8 cellular contexts compared by ENCODE assay signal in the genomic region with DNA sequence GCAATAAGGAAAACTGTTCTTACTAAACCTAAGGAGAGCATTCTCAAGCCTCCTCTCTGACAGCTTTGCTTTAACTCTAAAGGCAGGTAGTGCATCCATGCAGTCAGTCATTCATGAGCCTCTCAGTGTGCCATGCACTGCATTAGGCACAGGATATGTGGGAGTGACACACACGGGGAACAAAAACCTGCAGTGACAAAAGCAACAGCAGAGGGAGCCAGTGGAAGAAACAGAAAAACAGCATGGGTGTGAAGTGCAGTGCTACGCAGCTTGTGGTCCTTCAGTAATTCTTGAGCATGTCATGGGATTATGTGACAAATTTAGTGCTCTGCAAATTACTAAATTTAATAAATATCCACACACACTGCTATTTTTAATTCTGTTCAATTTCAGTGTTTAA.
DNase-seq lines count a peak whose midpoint lies in the region; ATAC-seq and TF ChIP-seq lines count a peak whose summit lies in the region.

No MANE protein-coding gene starts in this region.

- CTCF ChIA-PET in Calu3 (lab: Charles Lee) = interaction anchor here (1.4 to 2.1 kb wide), 2 partner anchors 92 to 174 kb away, joined by 4 to 6 read pairs; no protein-coding TSS in a partner anchor
- CTCF ChIA-PET in activated CD8-positive, alpha-beta T cell treated with anti-CD3 and anti-CD28 coated beads for 36 hours (lab: Charles Lee) = interaction anchor here (1.1 to 2.2 kb wide), 4 partner anchors 12 to 115 kb away, joined by 3 to 16 read pairs (median 4); no protein-coding TSS in a partner anchor

- no peaks in the 10 kb centered on the region for H3K9me3 ChIP-seq in heart left ventricle

- H3K36me3 ChIP-seq in heart left ventricle = peaks cover 0 to 54% (median 12%) of the 10 kb centered on the region in 9 donors

- TF ChIP-seq POLR2A in heart left ventricle (IDR thresholded peaks at IDR 0.05) = no peak

- no TSS peak for BruUV-seq in Calu3 (replicated peaks; lab: Mats Ljungman, UMichigan)

- POLR2A ChIA-PET in activated CD8-positive, alpha-beta T cell treated with anti-CD3 and anti-CD28 coated beads for 36 hours (lab: Charles Lee) = no interaction called here

- no peaks in the 10 kb centered on the region for H3K4me1 ChIP-seq in heart left ventricle

- H3K4me3 ChIP-seq in heart left ventricle = no peak overlapping the region

- H3K27ac ChIP-seq in heart left ventricle = no peak overlapping the region

- H3K4me3 Mint-ChIP-seq in Calu3 (ENCODE audit: low read depth, unreplicated experiment) = no peak overlapping the region
- no peak overlapping the region for H3K4me3 Mint-ChIP-seq in activated CD8-positive, alpha-beta T cell treated with anti-CD3 and anti-CD28 coated beads for 36 hours

- peak; percentile 50 for DNase-seq in Calu3
- peak; percentile 87 for DNase-seq in NCI-H146 treated with DMSO at 0.1 percent for 48 hours (lab: John Stamatoyannopoulos, UW; ENCODE audit: unreplicated experiment)
- DNase-seq in activated CD8-positive, alpha-beta T cell treated with anti-CD3 and anti-CD28 coated beads for 36 hours = peak; percentile 39
- peak in 2 of 5 donors; percentile 9 to 26 for DNase-seq in heart left ventricle
- DNase-seq in sciatic nerve (ENCODE audit: low spot score) = peak; percentile 59
- DNase-seq in cortex of kidney (lab: John Stamatoyannopoulos, UW) = no peak

- no peaks in the 10 kb centered on the region for H3K9me3 Mint-ChIP-seq in Calu3 (ENCODE audit: low read depth, unreplicated experiment)
- H3K9me3 Mint-ChIP-seq in activated CD8-positive, alpha-beta T cell treated with anti-CD3 and anti-CD28 coated beads for 36 hours = no peaks in the 10 kb centered on the region

- no peaks in the 10 kb centered on the region for H3K36me3 Mint-ChIP-seq in Calu3 (ENCODE audit: insufficient read depth, unreplicated experiment)
- H3K36me3 Mint-ChIP-seq in activated CD8-positive, alpha-beta T cell treated with anti-CD3 and anti-CD28 coated beads for 36 hours (ENCODE audit: low read depth) = peaks cover 13% of the 10 kb centered on the region

- H3K4me1 Mint-ChIP-seq in Calu3 (ENCODE audit: low read depth, unreplicated experiment) = peaks cover 6% of the 10 kb centered on the region
- no peaks in the 10 kb centered on the region for H3K4me1 Mint-ChIP-seq in activated CD8-positive, alpha-beta T cell treated with anti-CD3 and anti-CD28 coated beads for 36 hours (ENCODE audit: low read depth)

- no peaks in the 10 kb centered on the region for H3K27me3 ChIP-seq in heart left ventricle

- 35 to 48% (median 38%) methylated on average over 2 of the region's 2 CpGs for WGBS in heart left ventricle, 4 donors

- ATAC-seq in GM19372 (IDR thresholded peaks at IDR 0.05; ENCODE audit: low read depth, unreplicated experiment) (peak; percentile 77), heart left ventricle (peak in 3 of 4 donors; percentile 29 to 70 (median 58)), sciatic nerve (peak; percentile 76), GM18873 (IDR thresholded peaks at IDR 0.05; ENCODE audit: low FRiP score, unreplicated experiment) (no peak)
- peak; percentile 72 for ATAC-seq in activated CD8-positive, alpha-beta T cell treated with anti-CD3 and anti-CD28 coated beads for 36 hours

- no peaks in the 10 kb centered on the region for H3K27me3 Mint-ChIP-seq in Calu3 (ENCODE audit: unreplicated experiment)
- no peaks in the 10 kb centered on the region for H3K27me3 Mint-ChIP-seq in activated CD8-positive, alpha-beta T cell treated with anti-CD3 and anti-CD28 coated beads for 36 hours

- TF ChIP-seq CTCF in Calu3 (IDR thresholded peaks at IDR 0.05; ENCODE audit: unreplicated experiment) = no peak
- peak; percentile 18 for TF ChIP-seq CTCF in activated CD8-positive, alpha-beta T cell treated with anti-CD3 and anti-CD28 coated beads for 36 hours (IDR thresholded peaks at IDR 0.05)
- TF ChIP-seq CTCF in heart left ventricle (IDR thresholded peaks at IDR 0.05) = peak in 11 of 12 donors; percentile 20 to 48 (median 39)

- intact Hi-C loops in Calu3 (cut with micrococcal nuclease; ENCODE audit: unreplicated experiment) = loop anchor here (1.0 kb wide), 1 partner anchor 93 kb away; no protein-coding TSS in a partner anchor
- intact Hi-C loops in activated CD8-positive, alpha-beta T cell treated with anti-CD3 and anti-CD28 coated beads for 36 hours (cut with micrococcal nuclease) = no loop called here
- intact Hi-C loops in heart left ventricle (cut with DNase I) = loop anchor here in 3 of 10 donors (5.0 to 10.0 kb wide), 2 partner anchors 176 to 519 kb away; no protein-coding TSS in a partner anchor
- intact Hi-C loops in sciatic nerve (cut with DNase I) = no loop called here

- no peak overlapping the region for H3K27ac Mint-ChIP-seq in Calu3 (ENCODE audit: unreplicated experiment)
- no peak overlapping the region for H3K27ac Mint-ChIP-seq in activated CD8-positive, alpha-beta T cell treated with anti-CD3 and anti-CD28 coated beads for 36 hours
